In the genomic region with DNA sequence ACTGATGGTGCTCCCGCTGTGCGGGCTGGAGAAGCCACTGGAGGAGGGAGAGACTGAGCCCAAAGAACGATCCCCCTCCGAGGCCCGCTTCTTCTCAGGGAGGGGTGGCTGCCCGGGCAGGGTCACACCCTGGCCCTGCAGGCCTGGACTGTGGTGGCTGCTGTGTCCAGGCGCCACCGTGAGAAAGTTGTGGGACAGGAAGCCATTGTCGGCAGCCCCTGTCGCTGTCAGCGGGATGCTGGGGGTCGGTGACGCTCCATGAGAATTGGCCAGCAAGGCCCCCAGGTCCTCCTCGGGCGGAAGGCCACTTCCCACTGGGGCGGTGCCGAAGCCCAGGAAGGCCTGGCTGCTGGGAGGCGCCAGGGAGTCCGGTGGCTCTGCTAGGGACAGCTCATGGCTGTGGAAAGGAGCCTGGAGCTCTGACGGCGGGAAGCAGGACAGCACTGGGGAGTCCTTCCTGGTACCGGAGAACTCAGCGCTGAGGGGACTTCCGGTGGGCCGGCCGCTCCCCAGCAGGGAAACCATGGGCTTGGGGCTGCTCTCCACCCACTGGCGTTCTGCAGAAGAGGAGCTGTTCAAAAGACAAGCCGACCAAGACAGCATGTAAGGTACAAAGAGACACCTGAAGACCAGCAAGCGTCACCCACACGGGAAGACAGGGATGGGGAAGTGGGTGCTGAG, we compare ENCODE assay signal across 31 cellular contexts.
DNase-seq lines count a peak whose midpoint lies in the region; ATAC-seq, FAIRE-seq and TF ChIP-seq lines count a peak whose summit lies in the region.
"Had no signal": no experiment of that assay in that cellular context is flagged by ENCODE, and none has a peak within 500 bp of the region (broad histone marks: within the 10 kb centered on the region; RNA-seq: fewer than 3 reads in every experiment).

No MANE protein-coding gene starts in this region.

- no peaks in the 10 kb centered on the region for H3K36me3 Mint-ChIP-seq in activated T-cell treated with anti-CD3 and anti-CD28 coated beads, Interleukin-2, amount 50 U/mL, for 4 hours (ENCODE audit: insufficient read depth)
- no peaks in the 10 kb centered on the region for H3K36me3 Mint-ChIP-seq in natural killer cell
- H3K36me3 Mint-ChIP-seq: activated CD4-positive, alpha-beta memory T cell treated with anti-CD3 and anti-CD28 coated beads for 36 hours had no signal

- H3K27me3 Mint-ChIP-seq in activated T-cell treated with anti-CD3 and anti-CD28 coated beads, Interleukin-2, amount 50 U/mL, for 4 hours (ENCODE audit: low read depth) = no peaks in the 10 kb centered on the region
- H3K27me3 Mint-ChIP-seq in natural killer cell (ENCODE audit: low read depth in 2 of 2) = no peaks in the 10 kb centered on the region
- H3K27me3 Mint-ChIP-seq: activated CD4-positive, alpha-beta memory T cell treated with anti-CD3 and anti-CD28 coated beads for 36 hours; IgD-negative memory B cell; naive B cell had no signal

- no peaks in the 10 kb centered on the region for H3K9me3 Mint-ChIP-seq in activated T-cell treated with anti-CD3 and anti-CD28 coated beads, Interleukin-2, amount 50 U/mL, for 4 hours
- H3K9me3 Mint-ChIP-seq in natural killer cell = no peaks in the 10 kb centered on the region
- H3K9me3 Mint-ChIP-seq: IgD-negative memory B cell; T-helper 2 cell treated with Interferon-gamma antibody and Interleukin-4, amounts not matched to agents 5 μg/mL and 100 μg/mL, for 36 hours had no signal

- POLR2A ChIA-PET in K562 (lab: Yijun Ruan, JAX) = no interaction called here

- WGBS in K562 (ENCODE audit: insufficient coverage, low coverage, missing lambda C conversion rate) = 2% methylated on average over 22 of the region's 30 CpGs
- 60 to 100% methylated on average over 3 of the region's 30 CpGs for WGBS in gastroesophageal sphincter (ENCODE audit: low coverage in 1 of 2), 2 donors
- no CpG with 5 or more reads among the region's 30 CpGs for WGBS in neuronal stem cell (ENCODE audit: extremely low coverage in 2 of 2, insufficient read length in 2 of 2, insufficient replicate concordance in 1 of 2), 2 donors

- no peaks in the 10 kb centered on the region for H3K9me3 ChIP-seq in K562 (replicated peaks; ENCODE audit: control insufficient read depth, insufficient read depth, low read depth, low read length)
- H3K9me3 ChIP-seq in gastroesophageal sphincter = no peaks in the 10 kb centered on the region
- H3K9me3 ChIP-seq in neuronal stem cell (replicated peaks in 1 of 2; ENCODE audit: control insufficient read depth in 2 of 2, insufficient read depth in 1 of 2, low read depth in 1 of 2, low read length in 2 of 2) = no peaks in the 10 kb centered on the region
- no peaks in the 10 kb centered on the region for H3K9me3 ChIP-seq in upper lobe of right lung
- H3K9me3 ChIP-seq: testis, uterus had no signal

- H3K4me3 ChIP-seq in K562 (no peak overlapping the region), gastroesophageal sphincter (no peak overlapping the region), neuronal stem cell (ENCODE audit: low read length in 2 of 2) (no peak overlapping the region), upper lobe of right lung (no peak overlapping the region)
- H3K4me3 ChIP-seq: BLaER1 treated with 17β-estradiol and CSF1 and Interleukin-3, amounts not matched to agents 10 nM and 100 nM; GM12878; testis; uterus had no signal

- H2AK5ac ChIP-seq in neuronal stem cell (ENCODE audit: low read depth, low read length) = no peak overlapping the region

- H3K23ac ChIP-seq in neuronal stem cell (ENCODE audit: low read depth, low read length, poor library complexity) = no peak overlapping the region

- H3K4me3 Mint-ChIP-seq in activated T-cell treated with anti-CD3 and anti-CD28 coated beads, Interleukin-2, amount 50 U/mL, for 4 hours = no peak overlapping the region
- no peak overlapping the region for H3K4me3 Mint-ChIP-seq in natural killer cell
- H3K4me3 Mint-ChIP-seq: activated CD4-positive, alpha-beta memory T cell treated with anti-CD3 and anti-CD28 coated beads for 36 hours; activated naive CD4-positive, alpha-beta T cell treated with anti-CD3 and anti-CD28 coated beads for 36 hours; brain; IgD-negative memory B cell; mesothelial cell of epicardium; naive B cell; T-helper 2 cell treated with Interferon-gamma antibody and Interleukin-4, amounts not matched to agents 5 μg/mL and 100 μg/mL, for 36 hours had no signal

- H3K27me3 ChIP-seq in K562 (ENCODE audit: control insufficient read depth in 2 of 2, insufficient read depth in 2 of 2, low read length in 2 of 2) = peaks cover 25 to 60% of the 10 kb centered on the region in 2 experiments
- H3K27me3 ChIP-seq in gastroesophageal sphincter = no peaks in the 10 kb centered on the region
- no peaks in the 10 kb centered on the region for H3K27me3 ChIP-seq in neuronal stem cell (ENCODE audit: control insufficient read depth in 3 of 3, insufficient read depth in 3 of 3, low read depth in 1 of 3, low read length in 3 of 3)
- H3K27me3 ChIP-seq in upper lobe of right lung = no peaks in the 10 kb centered on the region
- H3K27me3 ChIP-seq: BLaER1 treated with 17β-estradiol and CSF1 and Interleukin-3, amounts not matched to agents 10 nM and 100 nM; testis; uterus had no signal

- in situ Hi-C loops in K562 (cut with MboI) = no loop called here

- H3K18ac ChIP-seq in neuronal stem cell (ENCODE audit: low read length) = no peak overlapping the region

- no peak overlapping the region for H4K91ac ChIP-seq in neuronal stem cell (ENCODE audit: low read depth, low read length, poor library complexity)

- ATAC-seq in K562 (peak; percentile 38; the same call in 1 of the 3 replicates), gastroesophageal sphincter (no peak), upper lobe of right lung (peak; percentile 13), natural killer cell (no peak)
- ATAC-seq in activated T-cell treated with anti-CD3 and anti-CD28 coated beads, Interleukin-2, amount 50 U/mL, for 4 hours = no peak
- ATAC-seq: GM12878, HCT116 had no signal

- no peak overlapping the region for H3K9ac ChIP-seq in K562 (ENCODE audit: insufficient read depth in 1 of 2, low read depth in 2 of 2, low read length in 2 of 2)
- peak overlapping the region; percentile 35 for H3K9ac ChIP-seq in neuronal stem cell (ENCODE audit: low read depth, low read length, poor library complexity)
- H3K9ac ChIP-seq: BLaER1 treated with 17β-estradiol and CSF1 and Interleukin-3, amounts not matched to agents 10 nM and 100 nM had no signal

- no peak overlapping the region for H3K14ac ChIP-seq in neuronal stem cell (ENCODE audit: low read length)

- H3K4me1 ChIP-seq in K562 (replicated peaks in 1 of 2; ENCODE audit: control insufficient read depth in 2 of 2, insufficient read depth in 2 of 2, low read length in 2 of 2) (no peaks in the 10 kb centered on the region; a peak in 1 of 5 replicates), gastroesophageal sphincter (peaks cover 0 to 3% (median 0%) of the 10 kb centered on the region in 3 donors), neuronal stem cell (ENCODE audit: control insufficient read depth in 2 of 2, insufficient read depth in 1 of 2, low read depth in 1 of 2, low read length in 2 of 2) (peaks cover 0 to 3% of the 10 kb centered on the region in 2 donors), upper lobe of right lung (no peaks in the 10 kb centered on the region)
- H3K4me1 ChIP-seq: testis, uterus had no signal

- no peak overlapping the region for H2BK15ac ChIP-seq in neuronal stem cell (ENCODE audit: low read length)

- CTCF ChIA-PET in K562 (lab: Yijun Ruan, JAX; ENCODE audit: low intra/inter-chr PET ratio) = no interaction called here

- TF ChIP-seq CTCF in K562 (IDR thresholded peaks at IDR 0.05 in 2 of 3, conservative IDR thresholded peaks at IDR 0.05 in 1 of 3; ENCODE audit: insufficient read depth in 2 of 3, low read depth in 1 of 3, low read length in 3 of 3) = no peak
- no peak for TF ChIP-seq CTCF in gastroesophageal sphincter (IDR thresholded peaks at IDR 0.05)
- TF ChIP-seq CTCF in upper lobe of right lung (IDR thresholded peaks at IDR 0.05) = no peak
- TF ChIP-seq CTCF in natural killer cell (IDR thresholded peaks at IDR 0.05) = no peak

- peak overlapping the region; percentile 9 for H2BK120ac ChIP-seq in neuronal stem cell (ENCODE audit: low read depth, low read length)

- H3K36me3 ChIP-seq in K562 (ENCODE audit: control insufficient read depth, insufficient read depth, low read length) (no peaks in the 10 kb centered on the region), gastroesophageal sphincter (peaks cover 0 to 56% of the 10 kb centered on the region in 2 donors), neuronal stem cell (replicated peaks in 1 of 2; ENCODE audit: control insufficient read depth in 2 of 2, insufficient read depth in 2 of 2, low read length in 2 of 2) (peaks cover 11 to 27% of the 10 kb centered on the region in 2 donors), upper lobe of right lung (peaks cover 52% of the 10 kb centered on the region)
- H3K36me3 ChIP-seq: uterus had no signal

- intact Hi-C loops in K562 (cut with micrococcal nuclease) = no loop called here
- intact Hi-C loops in upper lobe of right lung (cut with DNase I) = no loop called here
- intact Hi-C loops in natural killer cell (cut with micrococcal nuclease) = no loop called here

- no peaks in the 10 kb centered on the region for H3K9me1 ChIP-seq in K562 (ENCODE audit: control insufficient read depth, insufficient read depth, low read length)

- no peaks in the 10 kb centered on the region for H4K20me1 ChIP-seq in K562 (replicated peaks; ENCODE audit: control insufficient read depth, insufficient read depth, low read length)

- no peak for FAIRE-seq in K562 (lab: Jason Lieb, UNC)
- FAIRE-seq: GM12878, small intestine had no signal

- peak overlapping the region; percentile 6 for H4K8ac ChIP-seq in neuronal stem cell (ENCODE audit: low read depth, low read length)

- no peaks in the 10 kb centered on the region for H3K79me2 ChIP-seq in K562 (ENCODE audit: control insufficient read depth, insufficient read depth, low read length)

- TF ChIP-seq RAD21 in K562 (CRISPR knock-in tag; conservative IDR thresholded peaks at IDR 0.05 in 1 of 2, IDR thresholded peaks at IDR 0.05 in 1 of 2) = no peak

- TF ChIP-seq POLR2A in K562 (conservative IDR thresholded peaks at IDR 0.05) (no peak), gastroesophageal sphincter (IDR thresholded peaks at IDR 0.05) (no peak)

- H3K27ac ChIP-seq in K562 (ENCODE audit: extremely low read depth, low read depth, low read length) (no peak overlapping the region), gastroesophageal sphincter (peak overlapping the region in 3 of 4 donors; percentile 38 to 61 (median 43)), neuronal stem cell (replicated peaks; ENCODE audit: low read length) (no peak overlapping the region), upper lobe of right lung (peak overlapping the region; percentile 24)
- H3K27ac ChIP-seq: BLaER1 treated with 17β-estradiol and CSF1 and Interleukin-3, amounts not matched to agents 10 nM and 100 nM; epithelial cell of prostate; testis; uterus had no signal

- no peak overlapping the region for H3K4ac ChIP-seq in neuronal stem cell (ENCODE audit: low read length)

- no peaks in the 10 kb centered on the region for H3K4me1 Mint-ChIP-seq in activated T-cell treated with anti-CD3 and anti-CD28 coated beads, Interleukin-2, amount 50 U/mL, for 4 hours (ENCODE audit: low read depth)
- no peaks in the 10 kb centered on the region for H3K4me1 Mint-ChIP-seq in natural killer cell
- H3K4me1 Mint-ChIP-seq: brain, IgD-negative memory B cell, naive B cell had no signal

- BruUV-seq in K562 (replicated peaks; lab: Mats Ljungman, UMichigan) = no TSS peak

- H3K79me1 ChIP-seq in neuronal stem cell (ENCODE audit: low read depth, low read length) = peaks cover 2% of the 10 kb centered on the region

- no peak for DNase-seq in K562 (ENCODE audit: extremely low read depth in 1 of 4, low spot score in 3 of 4)
- DNase-seq in neuronal stem cell (ENCODE audit: low spot score) = no peak
- DNase-seq in upper lobe of right lung = no peak
- no peak for DNase-seq in occipital lobe (lab: John Stamatoyannopoulos, UW)
- DNase-seq in activated T-cell treated with anti-CD3 and anti-CD28 coated beads, Interleukin-2, amount 50 U/mL, for 4 hours = no peak
- no peak for DNase-seq in natural killer cell
- DNase-seq: activated CD4-positive, alpha-beta memory T cell treated with anti-CD3 and anti-CD28 coated beads for 36 hours; activated CD4-positive, alpha-beta T cell treated with anti-CD3 and anti-CD28 coated beads for 1 hour; activated CD8-positive, alpha-beta memory T cell treated with anti-CD3 and anti-CD28 coated beads, Interleukin-2, amount 50 U/mL, for 4 hours; activated naive CD4-positive, alpha-beta T cell treated with anti-CD3 and anti-CD28 coated beads for 36 hours; DMS153; effector CD8-positive, alpha-beta T cell; naive B cell; NCI-H1436 treated with DMSO at 0.1 percent for 48 hours; NCI-H2081 treated with DMSO at 0.1 percent for 48 hours; NCI-H2227 treated with DMSO at 0.1 percent for 48 hours; NCI-H526 treated with DMSO at 0.1 percent for 48 hours; small intestine; stimulated activated CD4-positive, alpha-beta T cell treated with anti-CD3 and anti-CD28 coated beads, Interleukin-1b, Interleukin-23, amount 100 ng/mL, for 48 hours; stimulated activated naive CD8-positive, alpha-beta T cell treated with anti-CD3 and anti-CD28 coated beads, Interleukin-15, Interleukin-2, amounts not matched to agents 100 U/mL and 50 U/mL, for 24 hours; testis; uterus had no signal

- H3K4me2 ChIP-seq in K562 (ENCODE audit: insufficient read depth, low read length) (no peak overlapping the region), neuronal stem cell (ENCODE audit: insufficient read depth, low read length, poor library complexity, severe bottlenecking) (no peak overlapping the region)
- H3K4me2 ChIP-seq: BLaER1 treated with 17β-estradiol and CSF1 and Interleukin-3, amounts not matched to agents 10 nM and 100 nM had no signal

- H2AFZ ChIP-seq in K562 (ENCODE audit: low read depth, low read length) (no peak overlapping the region), neuronal stem cell (ENCODE audit: low read length) (no peak overlapping the region)

- no peak for TF ChIP-seq EP300 in K562 (IDR thresholded peaks at IDR 0.05; ENCODE audit: low read length)
- no peak for TF ChIP-seq EP300 in gastroesophageal sphincter (IDR thresholded peaks at IDR 0.05)

- H3K27ac Mint-ChIP-seq in natural killer cell = no peak overlapping the region
- H3K27ac Mint-ChIP-seq: activated CD4-positive, alpha-beta memory T cell treated with anti-CD3 and anti-CD28 coated beads for 36 hours; activated naive CD4-positive, alpha-beta T cell treated with anti-CD3 and anti-CD28 coated beads for 36 hours; IgD-negative memory B cell had no signal

- H2BK5ac ChIP-seq in neuronal stem cell (ENCODE audit: low read length) = peak overlapping the region; percentile 26

- no peak overlapping the region for H2BK12ac ChIP-seq in neuronal stem cell (ENCODE audit: low read length)

Comparison
In these comparisons a context has a peak if more than half of its experiments do, and no peak if none do; other contexts are left out.
1. ATAC-seq: peak in K562 (single experiment) and upper lobe of right lung (single experiment); none in gastroesophageal sphincter (single experiment), activated T-cell treated with anti-CD3 and anti-CD28 coated beads, Interleukin-2, amount 50 U/mL, for 4 hours (0 of 2) and natural killer cell (0 of 3).
2. H3K27ac ChIP-seq: peak in gastroesophageal sphincter (3 of 4) and upper lobe of right lung (single experiment); none in K562 (single experiment) and neuronal stem cell (single experiment).